In the genomic region with DNA sequence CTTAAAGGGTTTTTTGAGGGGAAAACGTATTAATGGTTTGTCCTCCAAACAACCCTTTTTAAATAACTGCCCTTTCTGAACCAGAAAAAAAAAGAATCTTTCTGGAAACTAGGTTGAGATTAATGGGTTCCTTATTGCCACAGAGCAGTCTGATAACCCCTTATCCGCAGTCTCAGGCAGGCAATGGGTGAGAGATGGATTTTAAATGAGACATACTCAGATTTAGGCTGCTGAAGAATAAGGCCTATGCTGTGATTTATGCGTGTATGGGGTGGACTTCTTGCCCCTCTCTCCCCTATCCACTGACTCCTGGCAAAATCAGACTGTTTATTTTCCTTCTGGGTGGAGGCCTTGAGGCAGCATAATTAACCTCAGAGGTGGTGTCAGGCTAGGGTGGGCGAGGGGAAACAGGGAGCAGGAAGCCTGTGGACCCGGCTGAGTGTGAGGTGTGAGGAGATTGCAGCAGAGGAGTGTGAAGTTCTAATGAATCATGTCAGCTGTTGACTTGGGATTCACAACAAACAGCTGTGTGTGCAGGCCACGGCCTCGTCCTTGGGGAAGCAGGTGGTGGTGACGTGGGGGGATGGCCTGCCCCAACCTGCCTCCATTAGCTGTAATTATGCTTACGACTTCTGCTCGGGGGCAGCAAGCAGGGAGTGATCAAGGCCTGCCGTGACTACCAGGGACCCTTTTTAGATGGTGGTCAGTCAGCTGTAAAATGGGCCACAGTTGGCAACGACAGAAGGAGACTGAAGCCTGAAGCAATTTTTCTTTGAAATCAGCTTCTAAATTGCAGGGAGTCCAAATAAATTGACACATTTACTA, we compare ENCODE assay signal across 16 cellular contexts.
DNase-seq lines count a peak whose midpoint lies in the region; ATAC-seq, FAIRE-seq and TF ChIP-seq lines count a peak whose summit lies in the region.
"Had no signal": no experiment of that assay in that cellular context is flagged by ENCODE, and none has a peak within 500 bp of the region (broad histone marks: within the 10 kb centered on the region; RNA-seq: fewer than 3 reads in every experiment).

No MANE protein-coding gene starts in this region.

- DNase-seq in COR-L47 (lab: John Stamatoyannopoulos, UW) = peak; percentile 84
- peak in 2 of 3 experiments; percentile 76 to 95 for DNase-seq in NCI-H1417 (lab: John Stamatoyannopoulos, UW)
- peak; percentile 98 for DNase-seq in NCI-H748 (lab: John Stamatoyannopoulos, UW; ENCODE audit: unreplicated experiment)
- DNase-seq in kidney = peak; percentile 64
- DNase-seq in stimulated activated CD8-positive, alpha-beta memory T cell treated with anti-CD3 and anti-CD28 coated beads, Interleukin-4, amount 100 ng/mL, for 48 hours = no peak
- no peak for DNase-seq in esophagus squamous epithelium (lab: John Stamatoyannopoulos, UW)
- DNase-seq: activated naive CD8-positive, alpha-beta T cell treated with anti-CD3 and anti-CD28 coated beads, Interleukin-2, amount 10 ng/mL, durations not matched to agents 7 days and 5 days; foreskin fibroblast; GDM1; nucleus accumbens had no signal

- no peak for TF ChIP-seq CTCF in kidney (IDR thresholded peaks at IDR 0.05; ENCODE audit: borderline replicate concordance, extremely low read depth, insufficient read depth)
- TF ChIP-seq CTCF in esophagus squamous epithelium (IDR thresholded peaks at IDR 0.05) = no peak

- H3K4me3 ChIP-seq in kidney (ENCODE audit: low read length in 2 of 2) = no peak overlapping the region
- no peak overlapping the region for H3K4me3 ChIP-seq in esophagus squamous epithelium

- TF ChIP-seq POLR2A in esophagus squamous epithelium (IDR thresholded peaks at IDR 0.05) = no peak

- H3K27me3 ChIP-seq in esophagus squamous epithelium = no peaks in the 10 kb centered on the region

- H3K9ac ChIP-seq in kidney (ENCODE audit: low read length in 2 of 2) = no peak overlapping the region

- intact Hi-C loops in kidney (cut with DNase I) = no loop called here
- intact Hi-C loops in esophagus squamous epithelium (cut with DNase I) = no loop called here

- WGBS in esophagus squamous epithelium, 2 donors = 44 to 57% methylated on average over 9 to 11 of the region's 12 CpGs

- no peaks in the 10 kb centered on the region for H3K36me3 ChIP-seq in kidney (ENCODE audit: control insufficient read depth in 1 of 2, insufficient read depth in 2 of 2, low read length in 2 of 2)
- peaks cover 0 to 6% (median 0%) of the 10 kb centered on the region in 3 donors for H3K36me3 ChIP-seq in esophagus squamous epithelium

- no peak for FAIRE-seq in kidney (lab: Jason Lieb, UNC)
- FAIRE-seq: colon, RCC 7860, TTC549 had no signal

- no peak overlapping the region for H3K27ac ChIP-seq in kidney (ENCODE audit: low read depth in 2 of 2, low read length in 2 of 2)
- H3K27ac ChIP-seq in esophagus squamous epithelium = no peak overlapping the region

- peaks cover 0 to 6% of the 10 kb centered on the region in 2 donors for H3K4me1 ChIP-seq in kidney (ENCODE audit: control insufficient read depth in 1 of 2, insufficient read depth in 1 of 2, low read depth in 1 of 2, low read length in 2 of 2)
- H3K4me1 ChIP-seq in esophagus squamous epithelium = peaks cover under 1 to 28% (median 7%) of the 10 kb centered on the region in 3 donors

- H3K9me3 ChIP-seq in kidney (ENCODE audit: control insufficient read depth in 1 of 2, low read length in 2 of 2) (no peaks in the 10 kb centered on the region), esophagus squamous epithelium (no peaks in the 10 kb centered on the region)

- ATAC-seq in GM21529 (IDR thresholded peaks at IDR 0.05; ENCODE audit: unreplicated experiment) = no peak
- ATAC-seq in HG03280 (IDR thresholded peaks at IDR 0.05; ENCODE audit: unreplicated experiment) = no peak
- ATAC-seq: stimulated activated effector memory CD8-positive, alpha-beta T cell treated with anti-CD3 and anti-CD28 coated beads, Interleukin-12 subunit alpha, Interleukin-12 subunit beta, amount 100 ng/mL, for 72 hours had no signal

Comparison
In these comparisons a context has a peak if more than half of its experiments do, and no peak if none do; other contexts are left out.
1. DNase-seq: peak in COR-L47 (single experiment), NCI-H1417 (2 of 3), NCI-H748 (single experiment) and kidney (single experiment); none in stimulated activated CD8-positive, alpha-beta memory T cell treated with anti-CD3 and anti-CD28 coated beads, Interleukin-4, amount 100 ng/mL, for 48 hours (single experiment) and esophagus squamous epithelium (single experiment).